In the genomic region with DNA sequence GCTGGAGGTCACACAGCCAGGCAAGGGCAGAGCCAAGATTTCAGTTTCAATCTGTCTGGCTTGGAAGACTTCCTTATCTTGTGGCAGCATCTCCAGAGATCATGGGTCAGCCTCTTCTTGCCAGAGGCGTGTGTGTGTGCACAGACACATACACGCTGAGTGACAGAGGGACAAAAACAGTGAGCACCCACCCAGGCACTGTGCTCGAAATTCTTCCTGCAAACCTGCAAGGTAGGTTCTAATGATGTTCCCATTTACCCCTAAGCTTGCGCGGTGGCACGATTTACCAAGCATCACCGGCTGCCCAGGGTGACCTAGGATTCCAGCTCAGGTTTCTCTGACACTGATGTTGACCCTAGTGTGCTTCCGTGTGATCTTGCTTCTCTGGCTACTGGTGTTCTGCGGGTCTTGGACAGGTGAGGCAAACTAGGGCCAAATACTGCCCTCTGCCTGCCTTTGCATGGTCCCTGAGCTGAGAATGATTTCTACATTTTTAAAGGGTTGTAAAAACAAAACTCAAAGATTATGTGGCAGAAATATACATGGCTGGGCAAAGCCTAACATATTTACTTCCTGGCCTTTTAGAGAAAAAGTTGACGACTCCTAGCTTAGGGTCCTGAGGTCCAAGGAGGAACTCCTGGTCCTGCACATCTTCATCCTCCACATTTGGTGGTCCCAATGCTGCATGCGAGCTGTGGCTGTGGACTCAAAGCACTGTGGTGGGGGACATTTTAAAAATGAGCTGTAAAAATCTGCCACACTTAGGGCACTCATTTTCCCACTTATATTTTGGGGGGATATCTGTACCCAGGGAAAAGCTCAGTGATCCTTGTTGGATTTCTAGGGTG, we compare ENCODE assay signal across 8 cellular contexts.
A peak's percentile ranks its signal among the peaks of the same experiment; 100 is the strongest.
DNase-seq lines count a peak whose midpoint lies in the region; ATAC-seq and TF ChIP-seq lines count a peak whose summit lies in the region.

No MANE protein-coding gene starts in this region.

- H2AFZ ChIP-seq in IMR-90 (replicated peaks; ENCODE audit: low read length, poor library complexity), result peak overlapping the region; percentile 35

- H2BK20ac ChIP-seq in IMR-90 (ENCODE audit: low read depth, low read length), result peak overlapping the region; percentile 17; the same call in 1 of the 2 replicates

- no peak overlapping the region for H4K5ac ChIP-seq in IMR-90 (ENCODE audit: low read depth, low read length)

- H2BK5ac ChIP-seq in IMR-90 (ENCODE audit: low read depth, low read length, poor library complexity, severe bottlenecking), result no peak overlapping the region

- H3K56ac ChIP-seq in IMR-90 (ENCODE audit: extremely low read depth, insufficient read depth, low read length), result no peak overlapping the region

- WGBS in IMR-90 (ENCODE audit: extremely low coverage in 2 of 2, insufficient read length in 1 of 2), 2 experiments, result 96% methylated on average over 3 of the region's 11 CpGs; no CpG with 5 or more reads in 1 of the 2 experiments

- TF ChIP-seq CTCF in C4-2B (conservative IDR thresholded peaks at IDR 0.05), result no peak
- peak; percentile 31 for TF ChIP-seq CTCF in IMR-90 (conservative IDR thresholded peaks at IDR 0.05; ENCODE audit: low read depth, low read length)
- TF ChIP-seq CTCF in left lung (IDR thresholded peaks at IDR 0.05), result no peak
- TF ChIP-seq CTCF in tibial artery (IDR thresholded peaks at IDR 0.05), result no peak

- peak overlapping the region; percentile 94 for H3K4ac ChIP-seq in IMR-90 (ENCODE audit: low read depth, low read length)

- BruUV-seq in IMR-90 (replicated peaks; lab: Mats Ljungman, UMichigan), result no TSS peak

- DNase-seq in IMR-90 (peak; percentile 21), amniotic epithelial cell (ENCODE audit: low read depth) (peak; percentile 27), left lung (no peak), tibial artery (no peak), sciatic nerve (ENCODE audit: low spot score) (no peak), glomerular visceral epithelial cell (ENCODE audit: extremely low spot score) (no peak)

- H3K27ac ChIP-seq in C4-2B (peak overlapping the region; percentile 97), IMR-90 (ENCODE audit: insufficient read depth, low read length) (no peak overlapping the region), left lung (peak overlapping the region; percentile 85 to 97), tibial artery (peak overlapping the region; percentile 78 to 89)

- peak overlapping the region; percentile 95; the same call in 1 of the 3 replicates for H2BK15ac ChIP-seq in IMR-90 (ENCODE audit: low read depth, low read length)

- POLR2A ChIA-PET in IMR-90 (lab: Charles Lee; ENCODE audit: unreplicated experiment), result no interaction called here

- TF ChIP-seq RAD21 in IMR-90 (IDR thresholded peaks at IDR 0.05; ENCODE audit: low read length), result peak; percentile 32; the same call in 1 of the 2 replicates

- H3K4me3 ChIP-seq in IMR-90 (ENCODE audit: insufficient read depth, low read depth, low read length) (no peak overlapping the region), left lung (peak overlapping the region in 1 of 2 donors; percentile 56), tibial artery (peak overlapping the region; percentile 60)

- H3K9me3 ChIP-seq in IMR-90 (ENCODE audit: control insufficient read depth, insufficient read depth, low read length) (no peaks in the 10 kb centered on the region; the same call in 1 of the 2 replicates), left lung (peaks cover 0 to 5% of the 10 kb centered on the region in 2 donors), tibial artery (no peaks in the 10 kb centered on the region)

- H2AK9ac ChIP-seq in IMR-90 (replicated peaks; ENCODE audit: low read depth, low read length, poor library complexity), result peak overlapping the region; percentile 87

- no peak for ATAC-seq in IMR-90 (ENCODE audit: low read depth)
- ATAC-seq in left lung, result no peak
- ATAC-seq in sciatic nerve, result no peak
- no peak for ATAC-seq in HG03342 (IDR thresholded peaks at IDR 0.05; ENCODE audit: unreplicated experiment)

- intact Hi-C loops in IMR-90 (cut with micrococcal nuclease), result loop anchor here (1.0 to 10.0 kb wide), 5 partner anchors 90 to 767 kb away; a partner anchor contains a TSS
- intact Hi-C loops in left lung (cut with DNase I), result loop anchor here in 1 of 2 donors (10.0 kb wide), 1 partner anchor 893 kb away; no protein-coding TSS in a partner anchor
- intact Hi-C loops in tibial artery (cut with DNase I; ENCODE audit: low total_unique reads), result loop anchor here (5.0 kb wide), 3 partner anchors 90 to 895 kb away; no protein-coding TSS in a partner anchor
- intact Hi-C loops in sciatic nerve (cut with DNase I), result loop anchor here (5.0 kb wide), 1 partner anchor 765 kb away; a partner anchor contains a TSS

- H3K36me3 ChIP-seq in IMR-90 (ENCODE audit: control insufficient read depth, insufficient read depth, low read length) (no peaks in the 10 kb centered on the region), left lung (no peaks in the 10 kb centered on the region), tibial artery (no peaks in the 10 kb centered on the region)

- CTCF ChIA-PET in IMR-90 (lab: Yijun Ruan, JAX), result interaction anchor here (0.6 to 1.4 kb wide), 4 partner anchors 13 to 93 kb away, joined by 3 to 4 read pairs (median 3); no protein-coding TSS in a partner anchor

- H4K8ac ChIP-seq in IMR-90 (ENCODE audit: low read depth in 2 of 2, low read length in 2 of 2), result peak overlapping the region; percentile 90 to 99

- H3K9ac ChIP-seq in IMR-90 (ENCODE audit: low read depth, low read length), result no peak overlapping the region

- H3K9me1 ChIP-seq in IMR-90 (ENCODE audit: insufficient read depth, low read length), result peaks cover 10% of the 10 kb centered on the region

- dilution Hi-C loops in IMR-90 (cut with HindIII; ENCODE audit: low sequenced_read_pairs, unreplicated experiment), result no loop called here

- H2BK120ac ChIP-seq in IMR-90 (ENCODE audit: low read depth, low read length), result peak overlapping the region; percentile 86

- 0 out of 2 replicates have a peak overlapping the region, but pooled peaks have one; percentile 90 for H3K14ac ChIP-seq in IMR-90 (replicated peaks; ENCODE audit: low read depth, low read length)

- H2AK5ac ChIP-seq in IMR-90 (ENCODE audit: low read depth, low read length), result peak overlapping the region; percentile 77; the same call in 1 of the 2 replicates

- H3K27me3 ChIP-seq in IMR-90 (ENCODE audit: control insufficient read depth, insufficient read depth, low read length) (0 out of 2 replicates have a peak, but pooled peaks cover 2% of the 10 kb centered on the region), left lung (no peaks in the 10 kb centered on the region), tibial artery (no peaks in the 10 kb centered on the region)

- H3K18ac ChIP-seq in IMR-90 (ENCODE audit: low read depth, low read length), result no peak overlapping the region

- H3K4me1 ChIP-seq in IMR-90 (ENCODE audit: control insufficient read depth, insufficient read depth, low read length), result peaks cover 3% of the 10 kb centered on the region; the same call in 1 of the 2 replicates
- H3K4me1 ChIP-seq in left lung, result peaks cover 10 to 21% of the 10 kb centered on the region in 2 donors
- peaks cover 4 to 14% (median 10%) of the 10 kb centered on the region in 4 donors for H3K4me1 ChIP-seq in tibial artery

- TF ChIP-seq POLR2A in IMR-90 (IDR thresholded peaks at IDR 0.05; ENCODE audit: low read depth, low read length), result no peak

- no peaks in the 10 kb centered on the region; the same call in 1 of the 2 replicates for H4K20me1 ChIP-seq in IMR-90 (ENCODE audit: insufficient read depth, low read length)

- peak overlapping the region; percentile 95; the same call in 1 of the 2 replicates for H4K91ac ChIP-seq in IMR-90 (ENCODE audit: insufficient read depth, low read depth, low read length)

- no peaks in the 10 kb centered on the region for H3K79me1 ChIP-seq in IMR-90 (ENCODE audit: low read depth in 1 of 2, low read length in 2 of 2)

- H3K4me2 ChIP-seq in IMR-90 (ENCODE audit: low read depth, low read length), result peak overlapping the region; percentile 87

- in situ Hi-C loops in IMR-90 (cut with MboI; ENCODE audit: low sequenced_read_pairs), result loop anchor here (10.0 kb wide), 1 partner anchor 257 kb away; no protein-coding TSS in a partner anchor

- peak overlapping the region; percentile 73; the same call in 1 of the 2 replicates for H3K23ac ChIP-seq in IMR-90 (ENCODE audit: low read depth, low read length)

TF ChIP-seq in IMR-90, 13 proteins besides CTCF, POLR2A, EP300 and RAD21:
- TF ChIP-seq CEBPB (IDR thresholded peaks at IDR 0.05; ENCODE audit: low read depth, low read length) (no peak), MAZ (IDR thresholded peaks at IDR 0.05; ENCODE audit: borderline replicate concordance, low read depth, low read length) (no peak), MXI1 (IDR thresholded peaks at IDR 0.05; ENCODE audit: borderline replicate concordance, low read depth, low read length) (no peak), SMC3 (IDR thresholded peaks at IDR 0.05; ENCODE audit: low read depth, low read length) (0 out of 2 replicates have a peak, but pooled peaks have one; percentile 26), MAFK (IDR thresholded peaks at IDR 0.05; ENCODE audit: low read depth, low read length) (no peak), RFX5 (IDR thresholded peaks at IDR 0.05; ENCODE audit: low read depth, low read length) (no peak), FOS (IDR thresholded peaks at IDR 0.05; ENCODE audit: low read depth, low read length) (no peak)
- TF ChIP-seq, protein P1, sequence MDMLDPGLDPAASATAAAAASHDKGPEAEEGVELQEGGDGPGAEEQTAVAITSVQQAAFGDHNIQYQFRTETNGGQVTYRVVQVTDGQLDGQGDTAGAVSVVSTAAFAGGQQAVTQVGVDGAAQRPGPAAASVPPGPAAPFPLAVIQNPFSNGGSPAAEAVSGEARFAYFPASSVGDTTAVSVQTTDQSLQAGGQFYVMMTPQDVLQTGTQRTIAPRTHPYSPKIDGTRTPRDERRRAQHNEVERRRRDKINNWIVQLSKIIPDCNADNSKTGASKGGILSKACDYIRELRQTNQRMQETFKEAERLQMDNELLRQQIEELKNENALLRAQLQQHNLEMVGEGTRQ (IDR thresholded peaks at IDR 0.05; ENCODE audit: low read depth, low read length), result no peak
- TF ChIP-seq, protein P2, sequence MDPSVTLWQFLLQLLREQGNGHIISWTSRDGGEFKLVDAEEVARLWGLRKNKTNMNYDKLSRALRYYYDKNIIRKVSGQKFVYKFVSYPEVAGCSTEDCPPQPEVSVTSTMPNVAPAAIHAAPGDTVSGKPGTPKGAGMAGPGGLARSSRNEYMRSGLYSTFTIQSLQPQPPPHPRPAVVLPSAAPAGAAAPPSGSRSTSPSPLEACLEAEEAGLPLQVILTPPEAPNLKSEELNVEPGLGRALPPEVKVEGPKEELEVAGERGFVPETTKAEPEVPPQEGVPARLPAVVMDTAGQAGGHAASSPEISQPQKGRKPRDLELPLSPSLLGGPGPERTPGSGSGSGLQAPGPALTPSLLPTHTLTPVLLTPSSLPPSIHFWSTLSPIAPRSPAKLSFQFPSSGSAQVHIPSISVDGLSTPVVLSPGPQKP (IDR thresholded peaks at IDR 0.05; ENCODE audit: borderline replicate concordance, low read depth, low read length), result no peak
TF ChIP-seq in IMR-90: peak in this region for 1.

Comparison
In these comparisons a context has a peak if more than half of its experiments do, and no peak if none do; other contexts are left out.
1. DNase-seq: peak in IMR-90 (single experiment) and amniotic epithelial cell (single experiment); none in left lung (0 of 2), tibial artery (0 of 2), sciatic nerve (single experiment) and glomerular visceral epithelial cell (single experiment).